ENCODE assay signal across 1 cellular context in the genomic region with DNA sequence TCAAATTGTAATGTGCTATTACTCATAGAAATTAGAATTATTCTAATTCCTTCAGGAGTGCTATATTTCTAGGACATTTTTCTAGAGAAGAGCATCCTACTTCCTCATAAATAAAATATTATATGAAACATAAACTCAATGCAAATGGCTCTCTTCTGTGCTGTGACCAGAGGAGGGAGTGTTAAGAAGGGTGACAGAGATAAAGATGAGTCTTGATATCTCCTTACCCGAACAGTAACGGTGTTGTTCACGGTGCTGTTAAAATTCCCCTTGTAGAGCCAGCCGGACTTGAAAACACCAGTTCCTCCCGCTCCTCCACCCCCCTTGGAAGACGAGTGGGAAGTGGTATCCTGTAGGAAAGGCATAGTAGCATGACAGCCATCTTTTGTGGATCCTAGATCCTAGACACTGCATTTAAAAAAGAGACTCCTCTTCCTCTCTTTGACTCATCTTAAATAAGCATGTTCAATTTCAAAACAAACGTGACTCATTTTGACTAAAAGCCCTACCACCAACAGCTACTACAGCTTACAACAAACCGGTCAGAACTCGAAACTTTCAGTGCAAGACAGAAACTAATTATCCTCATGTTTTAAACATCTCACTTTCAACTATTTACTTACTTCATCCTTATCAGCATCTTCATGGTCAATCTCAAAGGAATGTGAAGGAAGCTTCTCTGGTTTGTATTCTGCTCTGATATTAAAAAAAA.
TF ChIP-seq lines count a peak whose summit lies in the region.

No MANE protein-coding gene starts in this region.

TF ChIP-seq in GM12878, 131 proteins besides CTCF, POLR2A, EP300 and RAD21 (continued from another document and continues in another):
- TF ChIP-seq GABPA (IDR thresholded peaks at IDR 0.05; ENCODE audit: low read depth), result no peak
- TF ChIP-seq, protein P1, sequence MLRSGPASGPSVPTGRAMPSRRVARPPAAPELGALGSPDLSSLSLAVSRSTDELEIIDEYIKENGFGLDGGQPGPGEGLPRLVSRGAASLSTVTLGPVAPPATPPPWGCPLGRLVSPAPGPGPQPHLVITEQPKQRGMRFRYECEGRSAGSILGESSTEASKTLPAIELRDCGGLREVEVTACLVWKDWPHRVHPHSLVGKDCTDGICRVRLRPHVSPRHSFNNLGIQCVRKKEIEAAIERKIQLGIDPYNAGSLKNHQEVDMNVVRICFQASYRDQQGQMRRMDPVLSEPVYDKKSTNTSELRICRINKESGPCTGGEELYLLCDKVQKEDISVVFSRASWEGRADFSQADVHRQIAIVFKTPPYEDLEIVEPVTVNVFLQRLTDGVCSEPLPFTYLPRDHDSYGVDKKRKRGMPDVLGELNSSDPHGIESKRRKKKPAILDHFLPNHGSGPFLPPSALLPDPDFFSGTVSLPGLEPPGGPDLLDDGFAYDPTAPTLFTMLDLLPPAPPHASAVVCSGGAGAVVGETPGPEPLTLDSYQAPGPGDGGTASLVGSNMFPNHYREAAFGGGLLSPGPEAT (IDR thresholded peaks at IDR 0.05; ENCODE audit: low read depth), result no peak
- TF ChIP-seq NFYA (IDR thresholded peaks at IDR 0.05; ENCODE audit: borderline replicate concordance, low read depth, low read length), result no peak
- TF ChIP-seq RCOR1 (conservative IDR thresholded peaks at IDR 0.05; ENCODE audit: low read depth, low read length), result no peak
- no peak for TF ChIP-seq NFXL1 (IDR thresholded peaks at IDR 0.05; ENCODE audit: borderline replicate concordance)
- TF ChIP-seq SP1 (IDR thresholded peaks at IDR 0.05; ENCODE audit: low read depth, low read length), result no peak
- TF ChIP-seq BMI1 (IDR thresholded peaks at IDR 0.05; ENCODE audit: borderline replicate concordance), result no peak
- peak; percentile 18; the same call in 1 of the 2 replicates for TF ChIP-seq BACH1 (IDR thresholded peaks at IDR 0.05; ENCODE audit: borderline replicate concordance)
- no peak for TF ChIP-seq KDM1A (IDR thresholded peaks at IDR 0.05; ENCODE audit: borderline replicate concordance)
- no peak for TF ChIP-seq PAX8 (IDR thresholded peaks at IDR 0.05)
- TF ChIP-seq, protein P2, sequence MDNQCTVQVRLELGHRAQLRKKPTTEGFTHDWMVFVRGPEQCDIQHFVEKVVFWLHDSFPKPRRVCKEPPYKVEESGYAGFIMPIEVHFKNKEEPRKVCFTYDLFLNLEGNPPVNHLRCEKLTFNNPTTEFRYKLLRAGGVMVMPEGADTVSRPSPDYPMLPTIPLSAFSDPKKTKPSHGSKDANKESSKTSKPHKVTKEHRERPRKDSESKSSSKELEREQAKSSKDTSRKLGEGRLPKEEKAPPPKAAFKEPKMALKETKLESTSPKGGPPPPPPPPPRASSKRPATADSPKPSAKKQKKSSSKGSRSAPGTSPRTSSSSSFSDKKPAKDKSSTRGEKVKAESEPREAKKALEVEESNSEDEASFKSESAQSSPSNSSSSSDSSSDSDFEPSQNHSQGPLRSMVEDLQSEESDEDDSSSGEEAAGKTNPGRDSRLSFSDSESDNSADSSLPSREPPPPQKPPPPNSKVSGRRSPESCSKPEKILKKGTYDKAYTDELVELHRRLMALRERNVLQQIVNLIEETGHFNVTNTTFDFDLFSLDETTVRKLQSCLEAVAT (IDR thresholded peaks at IDR 0.05), result no peak
- no peak for TF ChIP-seq HDAC6 (IDR thresholded peaks at IDR 0.05; ENCODE audit: unreplicated experiment)
- no peak for TF ChIP-seq TBL1XR1 (IDR thresholded peaks at IDR 0.05; ENCODE audit: low read depth, low read length)
- TF ChIP-seq EZH2 (IDR thresholded peaks at IDR 0.05; ENCODE audit: borderline replicate concordance, control insufficient read depth, low read depth, low read length), result no peak
- no peak for TF ChIP-seq FOXM1 (IDR thresholded peaks at IDR 0.05; ENCODE audit: low read depth, low read length)
- TF ChIP-seq CREB1 (IDR thresholded peaks at IDR 0.05; ENCODE audit: low read depth), result peak; percentile 12; the same call in 1 of the 2 replicates
- no peak for TF ChIP-seq NBN (IDR thresholded peaks at IDR 0.05)
- TF ChIP-seq, protein P3, sequence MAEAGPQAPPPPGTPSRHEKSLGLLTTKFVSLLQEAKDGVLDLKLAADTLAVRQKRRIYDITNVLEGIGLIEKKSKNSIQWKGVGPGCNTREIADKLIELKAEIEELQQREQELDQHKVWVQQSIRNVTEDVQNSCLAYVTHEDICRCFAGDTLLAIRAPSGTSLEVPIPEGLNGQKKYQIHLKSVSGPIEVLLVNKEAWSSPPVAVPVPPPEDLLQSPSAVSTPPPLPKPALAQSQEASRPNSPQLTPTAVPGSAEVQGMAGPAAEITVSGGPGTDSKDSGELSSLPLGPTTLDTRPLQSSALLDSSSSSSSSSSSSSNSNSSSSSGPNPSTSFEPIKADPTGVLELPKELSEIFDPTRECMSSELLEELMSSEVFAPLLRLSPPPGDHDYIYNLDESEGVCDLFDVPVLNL (IDR thresholded peaks at IDR 0.05; ENCODE audit: low read depth, low read length), result no peak
- TF ChIP-seq, protein P4, sequence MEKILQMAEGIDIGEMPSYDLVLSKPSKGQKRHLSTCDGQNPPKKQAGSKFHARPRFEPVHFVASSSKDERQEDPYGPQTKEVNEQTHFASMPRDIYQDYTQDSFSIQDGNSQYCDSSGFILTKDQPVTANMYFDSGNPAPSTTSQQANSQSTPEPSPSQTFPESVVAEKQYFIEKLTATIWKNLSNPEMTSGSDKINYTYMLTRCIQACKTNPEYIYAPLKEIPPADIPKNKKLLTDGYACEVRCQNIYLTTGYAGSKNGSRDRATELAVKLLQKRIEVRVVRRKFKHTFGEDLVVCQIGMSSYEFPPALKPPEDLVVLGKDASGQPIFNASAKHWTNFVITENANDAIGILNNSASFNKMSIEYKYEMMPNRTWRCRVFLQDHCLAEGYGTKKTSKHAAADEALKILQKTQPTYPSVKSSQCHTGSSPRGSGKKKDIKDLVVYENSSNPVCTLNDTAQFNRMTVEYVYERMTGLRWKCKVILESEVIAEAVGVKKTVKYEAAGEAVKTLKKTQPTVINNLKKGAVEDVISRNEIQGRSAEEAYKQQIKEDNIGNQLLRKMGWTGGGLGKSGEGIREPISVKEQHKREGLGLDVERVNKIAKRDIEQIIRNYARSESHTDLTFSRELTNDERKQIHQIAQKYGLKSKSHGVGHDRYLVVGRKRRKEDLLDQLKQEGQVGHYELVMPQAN (conservative IDR thresholded peaks at IDR 0.05), result no peak
- TF ChIP-seq SIX5 (IDR thresholded peaks at IDR 0.05; ENCODE audit: low read depth, low read length, severe bottlenecking), result no peak
- 0 out of 2 replicates have a peak, but pooled peaks have one; percentile 28 for TF ChIP-seq ATF7 (IDR thresholded peaks at IDR 0.05; ENCODE audit: low read depth)
- TF ChIP-seq, protein P5, sequence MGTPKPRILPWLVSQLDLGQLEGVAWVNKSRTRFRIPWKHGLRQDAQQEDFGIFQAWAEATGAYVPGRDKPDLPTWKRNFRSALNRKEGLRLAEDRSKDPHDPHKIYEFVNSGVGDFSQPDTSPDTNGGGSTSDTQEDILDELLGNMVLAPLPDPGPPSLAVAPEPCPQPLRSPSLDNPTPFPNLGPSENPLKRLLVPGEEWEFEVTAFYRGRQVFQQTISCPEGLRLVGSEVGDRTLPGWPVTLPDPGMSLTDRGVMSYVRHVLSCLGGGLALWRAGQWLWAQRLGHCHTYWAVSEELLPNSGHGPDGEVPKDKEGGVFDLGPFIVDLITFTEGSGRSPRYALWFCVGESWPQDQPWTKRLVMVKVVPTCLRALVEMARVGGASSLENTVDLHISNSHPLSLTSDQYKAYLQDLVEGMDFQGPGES (IDR thresholded peaks at IDR 0.05), result no peak
- no peak for TF ChIP-seq EGR1 (IDR thresholded peaks at IDR 0.05; ENCODE audit: borderline replicate concordance in 1 of 2, low read depth in 2 of 2, low read length in 2 of 2)
- TF ChIP-seq CBFB (IDR thresholded peaks at IDR 0.05; ENCODE audit: low read depth), result no peak
- no peak for TF ChIP-seq ZNF384 (IDR thresholded peaks at IDR 0.05; ENCODE audit: borderline replicate concordance, low read depth, low read length)
- TF ChIP-seq CBX5 (IDR thresholded peaks at IDR 0.05; ENCODE audit: low read depth), result 0 out of 2 replicates have a peak, but pooled peaks have one; percentile 59
- no peak for TF ChIP-seq BRCA1 (IDR thresholded peaks at IDR 0.05; ENCODE audit: low read depth, low read length)
- peak; percentile 56; the same call in 1 of the 2 replicates for TF ChIP-seq PML (IDR thresholded peaks at IDR 0.05; ENCODE audit: low read length)
- TF ChIP-seq, protein P6, sequence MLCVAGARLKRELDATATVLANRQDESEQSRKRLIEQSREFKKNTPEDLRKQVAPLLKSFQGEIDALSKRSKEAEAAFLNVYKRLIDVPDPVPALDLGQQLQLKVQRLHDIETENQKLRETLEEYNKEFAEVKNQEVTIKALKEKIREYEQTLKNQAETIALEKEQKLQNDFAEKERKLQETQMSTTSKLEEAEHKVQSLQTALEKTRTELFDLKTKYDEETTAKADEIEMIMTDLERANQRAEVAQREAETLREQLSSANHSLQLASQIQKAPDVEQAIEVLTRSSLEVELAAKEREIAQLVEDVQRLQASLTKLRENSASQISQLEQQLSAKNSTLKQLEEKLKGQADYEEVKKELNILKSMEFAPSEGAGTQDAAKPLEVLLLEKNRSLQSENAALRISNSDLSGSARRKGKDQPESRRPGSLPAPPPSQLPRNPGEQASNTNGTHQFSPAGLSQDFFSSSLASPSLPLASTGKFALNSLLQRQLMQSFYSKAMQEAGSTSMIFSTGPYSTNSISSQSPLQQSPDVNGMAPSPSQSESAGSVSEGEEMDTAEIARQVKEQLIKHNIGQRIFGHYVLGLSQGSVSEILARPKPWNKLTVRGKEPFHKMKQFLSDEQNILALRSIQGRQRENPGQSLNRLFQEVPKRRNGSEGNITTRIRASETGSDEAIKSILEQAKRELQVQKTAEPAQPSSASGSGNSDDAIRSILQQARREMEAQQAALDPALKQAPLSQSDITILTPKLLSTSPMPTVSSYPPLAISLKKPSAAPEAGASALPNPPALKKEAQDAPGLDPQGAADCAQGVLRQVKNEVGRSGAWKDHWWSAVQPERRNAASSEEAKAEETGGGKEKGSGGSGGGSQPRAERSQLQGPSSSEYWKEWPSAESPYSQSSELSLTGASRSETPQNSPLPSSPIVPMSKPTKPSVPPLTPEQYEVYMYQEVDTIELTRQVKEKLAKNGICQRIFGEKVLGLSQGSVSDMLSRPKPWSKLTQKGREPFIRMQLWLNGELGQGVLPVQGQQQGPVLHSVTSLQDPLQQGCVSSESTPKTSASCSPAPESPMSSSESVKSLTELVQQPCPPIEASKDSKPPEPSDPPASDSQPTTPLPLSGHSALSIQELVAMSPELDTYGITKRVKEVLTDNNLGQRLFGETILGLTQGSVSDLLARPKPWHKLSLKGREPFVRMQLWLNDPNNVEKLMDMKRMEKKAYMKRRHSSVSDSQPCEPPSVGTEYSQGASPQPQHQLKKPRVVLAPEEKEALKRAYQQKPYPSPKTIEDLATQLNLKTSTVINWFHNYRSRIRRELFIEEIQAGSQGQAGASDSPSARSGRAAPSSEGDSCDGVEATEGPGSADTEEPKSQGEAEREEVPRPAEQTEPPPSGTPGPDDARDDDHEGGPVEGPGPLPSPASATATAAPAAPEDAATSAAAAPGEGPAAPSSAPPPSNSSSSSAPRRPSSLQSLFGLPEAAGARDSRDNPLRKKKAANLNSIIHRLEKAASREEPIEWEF (IDR thresholded peaks at IDR 0.05; ENCODE audit: insufficient replicate concordance, low read depth, low read length), result no peak
- no peak for TF ChIP-seq ZZZ3 (IDR thresholded peaks at IDR 0.05; ENCODE audit: control insufficient read depth, insufficient read length, low read depth)
- TF ChIP-seq CHD1 (IDR thresholded peaks at IDR 0.05; ENCODE audit: low read depth, low read length), result no peak
- no peak for TF ChIP-seq HCFC1 (IDR thresholded peaks at IDR 0.05; ENCODE audit: low read length)
- TF ChIP-seq SMAD1 (IDR thresholded peaks at IDR 0.05; ENCODE audit: low read depth, partially characterized antibody), result no peak
- TF ChIP-seq, protein P7, sequence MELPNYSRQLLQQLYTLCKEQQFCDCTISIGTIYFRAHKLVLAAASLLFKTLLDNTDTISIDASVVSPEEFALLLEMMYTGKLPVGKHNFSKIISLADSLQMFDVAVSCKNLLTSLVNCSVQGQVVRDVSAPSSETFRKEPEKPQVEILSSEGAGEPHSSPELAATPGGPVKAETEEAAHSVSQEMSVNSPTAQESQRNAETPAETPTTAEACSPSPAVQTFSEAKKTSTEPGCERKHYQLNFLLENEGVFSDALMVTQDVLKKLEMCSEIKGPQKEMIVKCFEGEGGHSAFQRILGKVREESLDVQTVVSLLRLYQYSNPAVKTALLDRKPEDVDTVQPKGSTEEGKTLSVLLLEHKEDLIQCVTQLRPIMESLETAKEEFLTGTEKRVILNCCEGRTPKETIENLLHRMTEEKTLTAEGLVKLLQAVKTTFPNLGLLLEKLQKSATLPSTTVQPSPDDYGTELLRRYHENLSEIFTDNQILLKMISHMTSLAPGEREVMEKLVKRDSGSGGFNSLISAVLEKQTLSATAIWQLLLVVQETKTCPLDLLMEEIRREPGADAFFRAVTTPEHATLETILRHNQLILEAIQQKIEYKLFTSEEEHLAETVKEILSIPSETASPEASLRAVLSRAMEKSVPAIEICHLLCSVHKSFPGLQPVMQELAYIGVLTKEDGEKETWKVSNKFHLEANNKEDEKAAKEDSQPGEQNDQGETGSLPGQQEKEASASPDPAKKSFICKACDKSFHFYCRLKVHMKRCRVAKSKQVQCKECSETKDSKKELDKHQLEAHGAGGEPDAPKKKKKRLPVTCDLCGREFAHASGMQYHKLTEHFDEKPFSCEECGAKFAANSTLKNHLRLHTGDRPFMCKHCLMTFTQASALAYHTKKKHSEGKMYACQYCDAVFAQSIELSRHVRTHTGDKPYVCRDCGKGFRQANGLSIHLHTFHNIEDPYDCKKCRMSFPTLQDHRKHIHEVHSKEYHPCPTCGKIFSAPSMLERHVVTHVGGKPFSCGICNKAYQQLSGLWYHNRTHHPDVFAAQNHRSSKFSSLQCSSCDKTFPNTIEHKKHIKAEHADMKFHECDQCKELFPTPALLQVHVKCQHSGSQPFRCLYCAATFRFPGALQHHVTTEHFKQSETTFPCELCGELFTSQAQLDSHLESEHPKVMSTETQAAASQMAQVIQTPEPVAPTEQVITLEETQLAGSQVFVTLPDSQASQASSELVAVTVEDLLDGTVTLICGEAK (IDR thresholded peaks at IDR 0.05; ENCODE audit: borderline replicate concordance), result no peak
- TF ChIP-seq, protein P8, sequence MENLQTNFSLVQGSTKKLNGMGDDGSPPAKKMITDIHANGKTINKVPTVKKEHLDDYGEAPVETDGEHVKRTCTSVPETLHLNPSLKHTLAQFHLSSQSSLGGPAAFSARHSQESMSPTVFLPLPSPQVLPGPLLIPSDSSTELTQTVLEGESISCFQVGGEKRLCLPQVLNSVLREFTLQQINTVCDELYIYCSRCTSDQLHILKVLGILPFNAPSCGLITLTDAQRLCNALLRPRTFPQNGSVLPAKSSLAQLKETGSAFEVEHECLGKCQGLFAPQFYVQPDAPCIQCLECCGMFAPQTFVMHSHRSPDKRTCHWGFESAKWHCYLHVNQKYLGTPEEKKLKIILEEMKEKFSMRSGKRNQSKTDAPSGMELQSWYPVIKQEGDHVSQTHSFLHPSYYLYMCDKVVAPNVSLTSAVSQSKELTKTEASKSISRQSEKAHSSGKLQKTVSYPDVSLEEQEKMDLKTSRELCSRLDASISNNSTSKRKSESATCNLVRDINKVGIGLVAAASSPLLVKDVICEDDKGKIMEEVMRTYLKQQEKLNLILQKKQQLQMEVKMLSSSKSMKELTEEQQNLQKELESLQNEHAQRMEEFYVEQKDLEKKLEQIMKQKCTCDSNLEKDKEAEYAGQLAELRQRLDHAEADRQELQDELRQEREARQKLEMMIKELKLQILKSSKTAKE (IDR thresholded peaks at IDR 0.05; ENCODE audit: low read depth, poor library complexity, severe bottlenecking), result peak; percentile 72
- TF ChIP-seq SUZ12 (IDR thresholded peaks at IDR 0.05; ENCODE audit: unreplicated experiment), result no peak
- TF ChIP-seq HDAC2 (IDR thresholded peaks at IDR 0.05), result no peak
- TF ChIP-seq NR2F1 (conservative IDR thresholded peaks at IDR 0.05), result no peak
